Comparison of ENCODE assay signal across 8 cellular contexts in the genomic region with DNA sequence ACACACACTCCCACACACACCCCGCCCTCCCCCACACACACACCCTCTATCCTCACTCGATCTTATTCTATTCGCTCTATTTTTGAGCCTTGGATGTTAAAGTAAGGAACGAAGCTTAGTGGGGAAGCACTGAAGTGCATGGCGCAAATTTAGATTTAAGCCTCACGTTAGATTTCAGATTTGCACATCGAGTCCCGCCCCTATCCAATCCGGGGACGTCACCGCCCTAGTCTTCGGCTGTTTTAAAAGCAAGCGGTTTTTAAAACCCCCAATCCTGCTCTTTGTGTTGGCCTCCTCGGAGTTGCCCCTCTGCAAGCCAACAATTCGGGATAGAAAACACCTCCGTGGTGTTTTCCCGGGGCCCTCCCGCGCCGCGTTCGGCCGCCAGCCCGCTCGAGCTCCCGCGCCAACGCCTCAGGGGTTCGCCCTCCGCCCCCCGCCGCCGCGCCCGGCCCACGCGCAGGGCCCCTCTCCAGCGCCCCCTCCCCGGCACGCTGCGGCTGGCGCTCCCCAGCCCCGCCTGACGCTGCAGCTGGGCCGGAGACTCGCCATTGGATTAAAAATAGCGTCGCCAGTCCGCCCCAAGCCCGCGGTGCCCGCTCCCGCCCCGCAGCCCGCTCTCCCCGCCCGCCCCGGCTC. TPM values are rescaled to one million over a fixed set of nuclear protein-coding genes. Genes with fewer than 3 reads are reported as not detected.
A peak's percentile ranks its signal among the peaks of the same experiment; 100 is the strongest.
DNase-seq lines count a peak whose midpoint lies in the region; ATAC-seq lines count a peak whose summit lies in the region.

A gene with protein sequence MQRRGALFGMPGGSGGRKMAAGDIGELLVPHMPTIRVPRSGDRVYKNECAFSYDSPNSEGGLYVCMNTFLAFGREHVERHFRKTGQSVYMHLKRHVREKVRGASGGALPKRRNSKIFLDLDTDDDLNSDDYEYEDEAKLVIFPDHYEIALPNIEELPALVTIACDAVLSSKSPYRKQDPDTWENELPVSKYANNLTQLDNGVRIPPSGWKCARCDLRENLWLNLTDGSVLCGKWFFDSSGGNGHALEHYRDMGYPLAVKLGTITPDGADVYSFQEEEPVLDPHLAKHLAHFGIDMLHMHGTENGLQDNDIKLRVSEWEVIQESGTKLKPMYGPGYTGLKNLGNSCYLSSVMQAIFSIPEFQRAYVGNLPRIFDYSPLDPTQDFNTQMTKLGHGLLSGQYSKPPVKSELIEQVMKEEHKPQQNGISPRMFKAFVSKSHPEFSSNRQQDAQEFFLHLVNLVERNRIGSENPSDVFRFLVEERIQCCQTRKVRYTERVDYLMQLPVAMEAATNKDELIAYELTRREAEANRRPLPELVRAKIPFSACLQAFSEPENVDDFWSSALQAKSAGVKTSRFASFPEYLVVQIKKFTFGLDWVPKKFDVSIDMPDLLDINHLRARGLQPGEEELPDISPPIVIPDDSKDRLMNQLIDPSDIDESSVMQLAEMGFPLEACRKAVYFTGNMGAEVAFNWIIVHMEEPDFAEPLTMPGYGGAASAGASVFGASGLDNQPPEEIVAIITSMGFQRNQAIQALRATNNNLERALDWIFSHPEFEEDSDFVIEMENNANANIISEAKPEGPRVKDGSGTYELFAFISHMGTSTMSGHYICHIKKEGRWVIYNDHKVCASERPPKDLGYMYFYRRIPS (plus strand): TSS at position 574 of the 639 bp plus-strand sequence. CDS start 186 bp downstream, outside the sequence.

- ATAC-seq in GM18873 (IDR thresholded peaks at IDR 0.05; ENCODE audit: low FRiP score, unreplicated experiment) (peak; percentile 54), HG03108 (IDR thresholded peaks at IDR 0.05; ENCODE audit: unreplicated experiment) (peak; percentile 44), left lobe of liver (peak; percentile 80)

- DNase-seq in AG20443 (ENCODE audit: low spot score) = peak; percentile 89
- DNase-seq in NCI-H345 treated with DMSO at 0.1 percent for 48 hours (lab: John Stamatoyannopoulos, UW; ENCODE audit: unreplicated experiment) = peak; percentile 68
- peak; percentile 28 for DNase-seq in activated CD4-positive, alpha-beta T cell treated with anti-CD3 and anti-CD28 coated beads for 24 hours (ENCODE audit: low read depth in 2 of 2)
- peak; percentile 64 for DNase-seq in dedifferentiated amniotic fluid mesenchymal stem cell (ENCODE audit: extremely low spot score)
- peak; percentile 77 for DNase-seq in left lobe of liver (ENCODE audit: low spot score)
- DNase-seq in stimulated activated CD4-positive, alpha-beta T cell treated with anti-CD3 and anti-CD28 coated beads, Interleukin-2, amount 100 ng/mL, for 24 hours = peak; percentile 56 to 62

RNA-seq across cellular contexts. Expression of the gene that starts here (rescaled TPM):
- 6.3 TPM for total RNA-seq in left lobe of liver

Comparison
In these comparisons a context has a peak if more than half of its experiments do, and no peak if none do; other contexts are left out.
1. Peak in every context shown above with its lines: DNase-seq and ATAC-seq.
2. DNase-seq: peak in every context shown above with its lines; median percentile 89 in AG20443; 77 in left lobe of liver; 68 in NCI-H345 treated with DMSO at 0.1 percent for 48 hours; 64 in dedifferentiated amniotic fluid mesenchymal stem cell; 59 in stimulated activated CD4-positive, alpha-beta T cell treated with anti-CD3 and anti-CD28 coated beads, Interleukin-2, amount 100 ng/mL, for 24 hours; 28 in activated CD4-positive, alpha-beta T cell treated with anti-CD3 and anti-CD28 coated beads for 24 hours.